ENCODE assay signal across 1 cellular context in the genomic region with DNA sequence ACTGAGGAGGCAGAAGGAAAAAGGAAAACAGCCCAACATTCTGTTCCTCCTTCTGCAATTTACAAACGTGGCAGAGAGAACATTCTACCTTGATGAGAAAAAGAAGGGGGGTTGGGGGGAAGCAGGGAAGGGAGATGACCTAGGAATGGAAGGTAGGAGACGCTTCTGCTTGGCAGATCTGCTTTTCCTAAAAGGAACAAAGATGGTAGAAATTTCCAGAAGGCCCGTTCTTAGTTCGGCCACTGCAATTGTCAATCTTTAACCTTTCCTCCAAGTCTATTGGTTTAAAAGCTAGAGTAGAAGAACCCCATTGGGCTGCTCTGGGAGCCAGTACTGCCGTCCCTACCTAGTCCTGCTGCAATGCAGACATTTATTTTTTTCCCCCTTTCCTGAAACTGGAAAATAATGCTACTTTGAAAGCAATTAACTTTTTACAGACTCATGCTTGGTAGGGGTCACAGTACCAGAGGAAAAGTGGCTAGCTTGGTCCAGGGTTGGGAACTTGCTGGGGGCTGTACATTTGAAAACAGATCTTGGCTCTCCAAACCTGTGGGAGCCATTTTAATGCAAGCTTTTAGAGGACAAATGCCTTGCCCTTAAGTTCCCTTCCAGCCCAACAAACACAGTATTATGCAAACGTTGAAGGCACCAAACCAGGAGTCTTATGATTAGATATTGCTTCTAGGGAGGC.
TF ChIP-seq lines count a peak whose summit lies in the region.

No MANE protein-coding gene starts in this region.

TF ChIP-seq in HepG2, 621 proteins besides CTCF, POLR2A, EP300 and RAD21 (continued from another document):
- no peak for TF ChIP-seq RAD51 (IDR thresholded peaks at IDR 0.05; ENCODE audit: borderline replicate concordance)
- TF ChIP-seq POLR2AphosphoS5 (IDR thresholded peaks at IDR 0.05; ENCODE audit: low read depth, low read length): peak; percentile 45
- no peak; the same call in 1 of the 2 replicates for TF ChIP-seq ZFY (CRISPR knock-in tag; IDR thresholded peaks at IDR 0.05)
- 0 out of 2 replicates have a peak, but pooled peaks have one; percentile 30 for TF ChIP-seq ZNF501 (CRISPR knock-in tag; IDR thresholded peaks at IDR 0.05)
- TF ChIP-seq ZSCAN22 (CRISPR knock-in tag; IDR thresholded peaks at IDR 0.05): no peak
- peak; percentile 22 for TF ChIP-seq TEAD3 (CRISPR knock-in tag; optimal IDR thresholded peaks at IDR 0.05; ENCODE audit: borderline replicate concordance)
- TF ChIP-seq U2AF1 (optimal IDR thresholded peaks at IDR 0.05; ENCODE audit: low read depth, low read length): no peak
